ENCODE assay signal across 1 cellular context in genomic region chr9:136789523-136789937, GRCh38.
TF ChIP-seq lines count a peak whose summit lies in the region.

No MANE protein-coding gene starts in this region.

TF ChIP-seq in HepG2, 621 proteins besides CTCF, POLR2A, EP300 and RAD21 (continues in another document):
- TF ChIP-seq HDAC2 (CRISPR knock-in tag; IDR thresholded peaks at IDR 0.05) (no peak; the same call in 1 of the 2 replicates), ZNF773 (CRISPR knock-in tag; IDR thresholded peaks at IDR 0.05; ENCODE audit: borderline replicate concordance) (no peak), ZHX2 (IDR thresholded peaks at IDR 0.05; ENCODE audit: low read depth) (0 out of 2 replicates have a peak, but pooled peaks have one; percentile 10), ZHX2 (CRISPR knock-in tag; IDR thresholded peaks at IDR 0.05; ENCODE audit: borderline replicate concordance) (no peak), NPAS2 (CRISPR knock-in tag; IDR thresholded peaks at IDR 0.05; ENCODE audit: borderline replicate concordance) (no peak), ZNF232 (CRISPR knock-in tag; IDR thresholded peaks at IDR 0.05; ENCODE audit: borderline replicate concordance) (no peak), ZNF572 (CRISPR knock-in tag; IDR thresholded peaks at IDR 0.05) (no peak), ISL2 (CRISPR knock-in tag; IDR thresholded peaks at IDR 0.05) (0 out of 2 replicates have a peak, but pooled peaks have one; percentile 25), ZNF335 (CRISPR knock-in tag; IDR thresholded peaks at IDR 0.05) (no peak), DMAP1 (CRISPR knock-in tag; IDR thresholded peaks at IDR 0.05) (no peak), ZBTB8A (CRISPR knock-in tag; IDR thresholded peaks at IDR 0.05; ENCODE audit: borderline replicate concordance, low read depth) (no peak), SOX13 (IDR thresholded peaks at IDR 0.05) (no peak), SOX13 (CRISPR knock-in tag; conservative IDR thresholded peaks at IDR 0.05 in 1 of 2, IDR thresholded peaks at IDR 0.05 in 1 of 2) (peak in 1 of 2 experiments; percentile 62; a peak in 2 of 4 replicates), AFF4 (CRISPR knock-in tag; IDR thresholded peaks at IDR 0.05) (no peak), ZMYM2 (CRISPR knock-in tag; IDR thresholded peaks at IDR 0.05) (no peak), MLXIP (CRISPR knock-in tag; IDR thresholded peaks at IDR 0.05; ENCODE audit: borderline replicate concordance) (no peak), MED8 (CRISPR knock-in tag; IDR thresholded peaks at IDR 0.05; ENCODE audit: insufficient replicate concordance) (peak; percentile 53), MTF2 (CRISPR knock-in tag; IDR thresholded peaks at IDR 0.05; ENCODE audit: borderline replicate concordance) (no peak), ZSCAN12 (CRISPR knock-in tag; IDR thresholded peaks at IDR 0.05) (no peak), ELF1 (CRISPR knock-in tag; IDR thresholded peaks at IDR 0.05) (no peak)
- TF ChIP-seq, protein P1, sequence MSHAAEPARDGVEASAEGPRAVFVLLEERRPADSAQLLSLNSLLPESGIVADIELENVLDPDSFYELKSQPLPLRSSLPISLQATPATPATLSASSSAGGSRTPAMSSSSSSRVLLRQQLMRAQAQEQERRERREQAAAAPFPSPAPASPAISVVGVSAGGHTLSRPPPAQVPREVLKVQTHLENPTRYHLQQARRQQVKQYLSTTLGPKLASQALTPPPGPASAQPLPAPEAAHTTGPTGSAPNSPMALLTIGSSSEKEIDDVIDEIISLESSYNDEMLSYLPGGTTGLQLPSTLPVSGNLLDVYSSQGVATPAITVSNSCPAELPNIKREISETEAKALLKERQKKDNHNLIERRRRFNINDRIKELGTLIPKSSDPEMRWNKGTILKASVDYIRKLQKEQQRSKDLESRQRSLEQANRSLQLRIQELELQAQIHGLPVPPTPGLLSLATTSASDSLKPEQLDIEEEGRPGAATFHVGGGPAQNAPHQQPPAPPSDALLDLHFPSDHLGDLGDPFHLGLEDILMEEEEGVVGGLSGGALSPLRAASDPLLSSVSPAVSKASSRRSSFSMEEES (CRISPR knock-in tag; IDR thresholded peaks at IDR 0.05) = 0 out of 2 replicates have a peak, but pooled peaks have one; percentile 33
- TF ChIP-seq, protein P2, sequence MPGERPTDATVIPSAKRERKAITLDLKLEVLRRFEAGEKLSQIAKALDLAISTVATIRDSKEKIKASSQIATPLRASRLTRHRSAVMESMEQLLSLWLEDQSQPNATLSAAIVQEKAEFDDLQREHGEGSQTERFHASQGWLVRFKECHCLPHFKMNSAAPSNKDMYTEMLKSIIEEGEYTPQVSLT (CRISPR knock-in tag; IDR thresholded peaks at IDR 0.05; ENCODE audit: borderline replicate concordance, low read depth) = no peak
- TF ChIP-seq, protein P3, sequence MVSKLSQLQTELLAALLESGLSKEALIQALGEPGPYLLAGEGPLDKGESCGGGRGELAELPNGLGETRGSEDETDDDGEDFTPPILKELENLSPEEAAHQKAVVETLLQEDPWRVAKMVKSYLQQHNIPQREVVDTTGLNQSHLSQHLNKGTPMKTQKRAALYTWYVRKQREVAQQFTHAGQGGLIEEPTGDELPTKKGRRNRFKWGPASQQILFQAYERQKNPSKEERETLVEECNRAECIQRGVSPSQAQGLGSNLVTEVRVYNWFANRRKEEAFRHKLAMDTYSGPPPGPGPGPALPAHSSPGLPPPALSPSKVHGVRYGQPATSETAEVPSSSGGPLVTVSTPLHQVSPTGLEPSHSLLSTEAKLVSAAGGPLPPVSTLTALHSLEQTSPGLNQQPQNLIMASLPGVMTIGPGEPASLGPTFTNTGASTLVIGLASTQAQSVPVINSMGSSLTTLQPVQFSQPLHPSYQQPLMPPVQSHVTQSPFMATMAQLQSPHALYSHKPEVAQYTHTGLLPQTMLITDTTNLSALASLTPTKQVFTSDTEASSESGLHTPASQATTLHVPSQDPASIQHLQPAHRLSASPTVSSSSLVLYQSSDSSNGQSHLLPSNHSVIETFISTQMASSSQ (IDR thresholded peaks at IDR 0.05; ENCODE audit: low read depth) = peak; percentile 91
- TF ChIP-seq, protein P3 (CRISPR knock-in tag; IDR thresholded peaks at IDR 0.05; ENCODE audit: borderline replicate concordance) = peak; percentile 86; the same call in 1 of the 2 replicates
- TF ChIP-seq, protein P4, sequence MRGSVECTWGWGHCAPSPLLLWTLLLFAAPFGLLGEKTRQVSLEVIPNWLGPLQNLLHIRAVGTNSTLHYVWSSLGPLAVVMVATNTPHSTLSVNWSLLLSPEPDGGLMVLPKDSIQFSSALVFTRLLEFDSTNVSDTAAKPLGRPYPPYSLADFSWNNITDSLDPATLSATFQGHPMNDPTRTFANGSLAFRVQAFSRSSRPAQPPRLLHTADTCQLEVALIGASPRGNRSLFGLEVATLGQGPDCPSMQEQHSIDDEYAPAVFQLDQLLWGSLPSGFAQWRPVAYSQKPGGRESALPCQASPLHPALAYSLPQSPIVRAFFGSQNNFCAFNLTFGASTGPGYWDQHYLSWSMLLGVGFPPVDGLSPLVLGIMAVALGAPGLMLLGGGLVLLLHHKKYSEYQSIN (CRISPR knock-in tag; IDR thresholded peaks at IDR 0.05; ENCODE audit: borderline replicate concordance) = no peak
- TF ChIP-seq, protein P5, sequence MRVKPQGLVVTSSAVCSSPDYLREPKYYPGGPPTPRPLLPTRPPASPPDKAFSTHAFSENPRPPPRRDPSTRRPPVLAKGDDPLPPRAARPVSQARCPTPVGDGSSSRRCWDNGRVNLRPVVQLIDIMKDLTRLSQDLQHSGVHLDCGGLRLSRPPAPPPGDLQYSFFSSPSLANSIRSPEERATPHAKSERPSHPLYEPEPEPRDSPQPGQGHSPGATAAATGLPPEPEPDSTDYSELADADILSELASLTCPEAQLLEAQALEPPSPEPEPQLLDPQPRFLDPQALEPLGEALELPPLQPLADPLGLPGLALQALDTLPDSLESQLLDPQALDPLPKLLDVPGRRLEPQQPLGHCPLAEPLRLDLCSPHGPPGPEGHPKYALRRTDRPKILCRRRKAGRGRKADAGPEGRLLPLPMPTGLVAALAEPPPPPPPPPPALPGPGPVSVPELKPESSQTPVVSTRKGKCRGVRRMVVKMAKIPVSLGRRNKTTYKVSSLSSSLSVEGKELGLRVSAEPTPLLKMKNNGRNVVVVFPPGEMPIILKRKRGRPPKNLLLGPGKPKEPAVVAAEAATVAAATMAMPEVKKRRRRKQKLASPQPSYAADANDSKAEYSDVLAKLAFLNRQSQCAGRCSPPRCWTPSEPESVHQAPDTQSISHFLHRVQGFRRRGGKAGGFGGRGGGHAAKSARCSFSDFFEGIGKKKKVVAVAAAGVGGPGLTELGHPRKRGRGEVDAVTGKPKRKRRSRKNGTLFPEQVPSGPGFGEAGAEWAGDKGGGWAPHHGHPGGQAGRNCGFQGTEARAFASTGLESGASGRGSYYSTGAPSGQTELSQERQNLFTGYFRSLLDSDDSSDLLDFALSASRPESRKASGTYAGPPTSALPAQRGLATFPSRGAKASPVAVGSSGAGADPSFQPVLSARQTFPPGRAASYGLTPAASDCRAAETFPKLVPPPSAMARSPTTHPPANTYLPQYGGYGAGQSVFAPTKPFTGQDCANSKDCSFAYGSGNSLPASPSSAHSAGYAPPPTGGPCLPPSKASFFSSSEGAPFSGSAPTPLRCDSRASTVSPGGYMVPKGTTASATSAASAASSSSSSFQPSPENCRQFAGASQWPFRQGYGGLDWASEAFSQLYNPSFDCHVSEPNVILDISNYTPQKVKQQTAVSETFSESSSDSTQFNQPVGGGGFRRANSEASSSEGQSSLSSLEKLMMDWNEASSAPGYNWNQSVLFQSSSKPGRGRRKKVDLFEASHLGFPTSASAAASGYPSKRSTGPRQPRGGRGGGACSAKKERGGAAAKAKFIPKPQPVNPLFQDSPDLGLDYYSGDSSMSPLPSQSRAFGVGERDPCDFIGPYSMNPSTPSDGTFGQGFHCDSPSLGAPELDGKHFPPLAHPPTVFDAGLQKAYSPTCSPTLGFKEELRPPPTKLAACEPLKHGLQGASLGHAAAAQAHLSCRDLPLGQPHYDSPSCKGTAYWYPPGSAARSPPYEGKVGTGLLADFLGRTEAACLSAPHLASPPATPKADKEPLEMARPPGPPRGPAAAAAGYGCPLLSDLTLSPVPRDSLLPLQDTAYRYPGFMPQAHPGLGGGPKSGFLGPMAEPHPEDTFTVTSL (CRISPR knock-in tag; IDR thresholded peaks at IDR 0.05; ENCODE audit: borderline replicate concordance) = peak; percentile 29; the same call in 1 of the 2 replicates
